ENCODE assay signal across 8 cellular contexts in genomic region chr11:65786786-65787636, GRCh38. TPM values are rescaled to one million over a fixed set of nuclear protein-coding genes. Genes with fewer than 3 reads are reported as not detected.
A peak's percentile ranks its signal among the peaks of the same experiment; 100 is the strongest.
DNase-seq lines count a peak whose midpoint lies in the region; ATAC-seq and TF ChIP-seq lines count a peak whose summit lies in the region.

Gene OVOL1 (plus strand): TSS chr11:65787063. CDS start chr11:65787374, 311 bp downstream.

- TF ChIP-seq CTCF in GM13977 (IDR thresholded peaks at IDR 0.05; ENCODE audit: extremely low read depth, insufficient read depth, missing control alignments) (no peak), endodermal cell (conservative IDR thresholded peaks at IDR 0.05) (no peak), prostate gland (IDR thresholded peaks at IDR 0.05) (no peak)

- peaks cover 3% of the 10 kb centered on the region for H3K36me3 Mint-ChIP-seq in endodermal cell (ENCODE audit: low read depth)

- H3K4me3 Mint-ChIP-seq in endodermal cell, result peak within 1 kb of the TSS; percentile 75

- H3K9me3 Mint-ChIP-seq in endodermal cell, result no peaks in the 10 kb centered on the region

- peak within 1 kb of the TSS; percentile 6 for H3K9ac ChIP-seq in endodermal cell (ENCODE audit: extremely low read depth, low read length, poor library complexity, severe bottlenecking)

- H3K27ac ChIP-seq in endodermal cell (ENCODE audit: low read depth, low read length) (no peak within 1 kb of the TSS), prostate gland (peak within 1 kb of the TSS; percentile 56 to 75)

- no peaks in the 10 kb centered on the region for H3K36me3 ChIP-seq in endodermal cell (ENCODE audit: control insufficient read depth, insufficient read depth, low read length)
- no peaks in the 10 kb centered on the region for H3K36me3 ChIP-seq in prostate gland

- DNase-seq in GM13977 (ENCODE audit: low spot score) (peak; percentile 72), NCI-H510A treated with DMSO at 0.1 percent for 48 hours (lab: John Stamatoyannopoulos, UW) (peak; percentile 92), endodermal cell (peak; percentile 92), prostate gland (ENCODE audit: low spot score) (peak; percentile 91), NCI-H446 treated with DMSO at 0.1 percent for 48 hours (lab: John Stamatoyannopoulos, UW) (no peak), kidney glomerular epithelial cell (lab: John Stamatoyannopoulos, UW) (no peak)

- H3K27ac Mint-ChIP-seq in endodermal cell, result peak within 1 kb of the TSS; percentile 58

- ATAC-seq in HG02938 (IDR thresholded peaks at IDR 0.05; ENCODE audit: unreplicated experiment) (no peak), HG03039 (IDR thresholded peaks at IDR 0.05; ENCODE audit: unreplicated experiment) (no peak)

- TF ChIP-seq POLR2A in prostate gland (IDR thresholded peaks at IDR 0.05), result peak; percentile 75

- intact Hi-C loops in prostate gland (cut with DNase I), result no loop called here

- peaks cover 59% of the 10 kb centered on the region for H3K27me3 Mint-ChIP-seq in endodermal cell (ENCODE audit: insufficient read depth)

- WGBS in endodermal cell (ENCODE audit: insufficient coverage in 1 of 2, insufficient read length in 1 of 2), 2 experiments, result 1 to 2% methylated on average over 31 to 105 of the region's 112 CpGs
- under 1% methylated on average over 51 of the region's 112 CpGs for WGBS in prostate gland

- H3K4me1 ChIP-seq in endodermal cell (ENCODE audit: control insufficient read depth, insufficient read depth, low read length) (peaks cover 18% of the 10 kb centered on the region), prostate gland (replicated peaks) (peaks cover 20% of the 10 kb centered on the region)

- in situ Hi-C loops in GM13977 (cut with MboI; ENCODE audit: low pct_unique_long_range_greater_than_20kb, low sequenced_read_pairs, unreplicated experiment), result no loop called here

- peak within 1 kb of the TSS; percentile 80 for H3K4me3 ChIP-seq in endodermal cell (ENCODE audit: low read length)
- peak within 1 kb of the TSS; percentile 29 to 43 for H3K4me3 ChIP-seq in prostate gland

- H3K9me3 ChIP-seq in endodermal cell (ENCODE audit: control insufficient read depth, low read length) (no peaks in the 10 kb centered on the region), prostate gland (no peaks in the 10 kb centered on the region)

- peaks cover 22% of the 10 kb centered on the region for H3K4me1 Mint-ChIP-seq in endodermal cell

- peaks cover 63% of the 10 kb centered on the region for H3K27me3 ChIP-seq in endodermal cell (ENCODE audit: control insufficient read depth, insufficient read depth, low read length, poor library complexity, severe bottlenecking)
- no peaks in the 10 kb centered on the region for H3K27me3 ChIP-seq in prostate gland (replicated peaks; ENCODE audit: insufficient read depth)

RNA-seq across cellular contexts. Expression of gene OVOL1, which starts in this region (rescaled TPM):
- total RNA-seq in endodermal cell, result 1 to 10 TPM; 3.4 to 5.5 TPM
- 1.0 TPM for polyA plus RNA-seq in endodermal cell (2013, experiment 1 of 2)
- polyA plus RNA-seq in endodermal cell (2013, experiment 2 of 2), result 0.75 TPM
- 1 to 10 TPM; 2.7 to 8.5 TPM for total RNA-seq in prostate gland

Comparison
In these comparisons a context has a peak if more than half of its experiments do, and no peak if none do; other contexts are left out.
1. DNase-seq: peak in GM13977 (single experiment), NCI-H510A treated with DMSO at 0.1 percent for 48 hours (single experiment), endodermal cell (single experiment) and prostate gland (single experiment); none in NCI-H446 treated with DMSO at 0.1 percent for 48 hours (single experiment) and kidney glomerular epithelial cell (single experiment).